38 cellular contexts compared by ENCODE assay signal in genomic region chr9:89182369-89182768, GRCh38. TPM values are rescaled to one million over a fixed set of nuclear protein-coding genes. Genes with fewer than 3 reads are reported as not detected.
"Had no signal": no experiment of that assay in that cellular context is flagged by ENCODE, and none has a peak within 500 bp of the region (broad histone marks: within the 10 kb centered on the region; RNA-seq: fewer than 3 reads in every experiment).

No MANE protein-coding gene starts in this region.

- H3K27me3 ChIP-seq: adrenal gland, body of pancreas, brain microvascular endothelial cell had no signal

- H3K9me3 Mint-ChIP-seq: activated naive CD4-positive, alpha-beta T cell treated with anti-CD3 and anti-CD28 coated beads for 36 hours; activated naive CD4-positive, alpha-beta T cell treated with anti-CD3 and anti-CD28 coated beads, Interleukin-2, amount 10 ng/mL, durations not matched to agents 7 days and 5 days; activated naive CD4-positive, alpha-beta T cell treated with anti-CD3 and anti-CD28 coated beads, Interleukin-2, amount 50 U/mL, for 24 hours; activated naive CD4-positive, alpha-beta T cell treated with anti-CD3 and anti-CD28 coated beads, Interleukin-2, amount 50 U/mL, for 72 hours; activated naive CD8-positive, alpha-beta T cell treated with anti-CD3 and anti-CD28 coated beads for 36 hours; activated naive CD8-positive, alpha-beta T cell treated with anti-CD3 and anti-CD28 coated beads, Interleukin-2, amount 10 ng/mL, durations not matched to agents 7 days and 5 days; activated naive CD8-positive, alpha-beta T cell treated with anti-CD3 and anti-CD28 coated beads, Interleukin-2, amount 50 U/mL, for 24 hours; activated T-cell treated with anti-CD3 and anti-CD28 coated beads, Interleukin-2, amount 50 U/mL, for 24 hours; activated T-cell treated with anti-CD3 and anti-CD28 coated beads, Interleukin-2, amount 50 U/mL, for 4 hours; activated T-cell treated with anti-CD3 and anti-CD28 coated beads, Interleukin-2, amount 50 U/mL, for 72 hours; activated T-helper 1 cell treated with anti-CD3 and anti-CD28 coated beads, Interleukin-12 subunit alpha, Interleukin-12 subunit beta, Interleukin-2, Interleukin-4 antibody, amounts not matched to agents 30 ng/mL and 10 ng/mL and 1 ng/mL, durations not matched to agents 14 hours and 24 hours and 36 hours; activated T-helper 17 cell treated with anti-CD3 and anti-CD28 coated beads, Interleukin-2, amount 50 U/mL, for 72 hours; activated T-helper 2 cell treated with anti-CD3 and anti-CD28 coated beads, Interferon-gamma antibody, Interleukin-2, Interleukin-4, amounts not matched to agents 10 μg/mL and 5 μg/mL and 100 μg/mL, durations not matched to agents 14 hours and 24 hours and 36 hours; central memory CD8-positive, alpha-beta T cell had no signal

- H3K27ac Mint-ChIP-seq: activated naive CD4-positive, alpha-beta T cell treated with anti-CD3 and anti-CD28 coated beads for 36 hours; activated naive CD4-positive, alpha-beta T cell treated with anti-CD3 and anti-CD28 coated beads, Interleukin-2, amount 10 ng/mL, durations not matched to agents 7 days and 5 days; activated naive CD4-positive, alpha-beta T cell treated with anti-CD3 and anti-CD28 coated beads, Interleukin-2, amount 50 U/mL, for 24 hours; activated naive CD4-positive, alpha-beta T cell treated with anti-CD3 and anti-CD28 coated beads, Interleukin-2, amount 50 U/mL, for 72 hours; activated naive CD8-positive, alpha-beta T cell; activated naive CD8-positive, alpha-beta T cell treated with anti-CD3 and anti-CD28 coated beads for 36 hours; activated naive CD8-positive, alpha-beta T cell treated with anti-CD3 and anti-CD28 coated beads, Interleukin-2, amount 10 ng/mL, durations not matched to agents 7 days and 5 days; activated naive CD8-positive, alpha-beta T cell treated with anti-CD3 and anti-CD28 coated beads, Interleukin-2, amount 50 U/mL, for 24 hours; activated T-cell treated with anti-CD3 and anti-CD28 coated beads, Interleukin-2, amount 50 U/mL, for 24 hours; activated T-cell treated with anti-CD3 and anti-CD28 coated beads, Interleukin-2, amount 50 U/mL, for 72 hours; activated T-helper 1 cell treated with anti-CD3 and anti-CD28 coated beads, Interleukin-12 subunit alpha, Interleukin-12 subunit beta, Interleukin-2, Interleukin-4 antibody, amounts not matched to agents 30 ng/mL and 10 ng/mL and 1 ng/mL, durations not matched to agents 14 hours and 24 hours and 36 hours; activated T-helper 17 cell treated with anti-CD3 and anti-CD28 coated beads, Interleukin-2, amount 50 U/mL, for 72 hours; activated T-helper 2 cell treated with anti-CD3 and anti-CD28 coated beads, Interferon-gamma antibody, Interleukin-2, Interleukin-4, amounts not matched to agents 10 μg/mL and 5 μg/mL and 100 μg/mL, durations not matched to agents 14 hours and 24 hours and 36 hours had no signal

- H3K36me3 Mint-ChIP-seq: activated naive CD4-positive, alpha-beta T cell treated with anti-CD3 and anti-CD28 coated beads, Interleukin-2, amount 50 U/mL, for 24 hours; activated naive CD8-positive, alpha-beta T cell treated with anti-CD3 and anti-CD28 coated beads for 36 hours; activated naive CD8-positive, alpha-beta T cell treated with anti-CD3 and anti-CD28 coated beads, Interleukin-2, amount 10 ng/mL, durations not matched to agents 7 days and 5 days; brain had no signal

- H3K27ac ChIP-seq: adrenal gland, ascending aorta, body of pancreas, brain microvascular endothelial cell, breast epithelium, cardiac muscle cell had no signal

- H3K4me3 Mint-ChIP-seq: activated naive CD4-positive, alpha-beta T cell treated with anti-CD3 and anti-CD28 coated beads for 36 hours; activated naive CD4-positive, alpha-beta T cell treated with anti-CD3 and anti-CD28 coated beads, Interleukin-2, amount 10 ng/mL, durations not matched to agents 7 days and 5 days; activated naive CD4-positive, alpha-beta T cell treated with anti-CD3 and anti-CD28 coated beads, Interleukin-2, amount 50 U/mL, for 24 hours; activated naive CD8-positive, alpha-beta T cell; activated naive CD8-positive, alpha-beta T cell treated with anti-CD3 and anti-CD28 coated beads for 36 hours; activated naive CD8-positive, alpha-beta T cell treated with anti-CD3 and anti-CD28 coated beads, Interleukin-2, amount 10 ng/mL, durations not matched to agents 7 days and 5 days; activated naive CD8-positive, alpha-beta T cell treated with anti-CD3 and anti-CD28 coated beads, Interleukin-2, amount 50 U/mL, for 24 hours; activated T-cell treated with anti-CD3 and anti-CD28 coated beads, Interleukin-2, amount 50 U/mL, for 24 hours; activated T-cell treated with anti-CD3 and anti-CD28 coated beads, Interleukin-2, amount 50 U/mL, for 4 hours; activated T-cell treated with anti-CD3 and anti-CD28 coated beads, Interleukin-2, amount 50 U/mL, for 72 hours; activated T-helper 1 cell treated with anti-CD3 and anti-CD28 coated beads, Interleukin-12 subunit alpha, Interleukin-12 subunit beta, Interleukin-2, Interleukin-4 antibody, amounts not matched to agents 30 ng/mL and 10 ng/mL and 1 ng/mL, durations not matched to agents 14 hours and 24 hours and 36 hours; activated T-helper 17 cell treated with anti-CD3 and anti-CD28 coated beads, Interleukin-2, amount 50 U/mL, for 72 hours; brain; central memory CD8-positive, alpha-beta T cell had no signal

- ATAC-seq: activated naive CD4-positive, alpha-beta T cell treated with anti-CD3 and anti-CD28 coated beads, Interleukin-2, amount 50 U/mL, for 72 hours; activated naive CD8-positive, alpha-beta T cell treated with anti-CD3 and anti-CD28 coated beads, Interleukin-2, amount 50 U/mL, for 24 hours; activated T-cell treated with anti-CD3 and anti-CD28 coated beads, Interleukin-2, amount 50 U/mL, for 4 hours; activated T-cell treated with anti-CD3 and anti-CD28 coated beads, Interleukin-2, amount 50 U/mL, for 72 hours; activated T-helper 17 cell treated with anti-CD3 and anti-CD28 coated beads, Interleukin-2, amount 50 U/mL, for 72 hours; body of pancreas had no signal

- H3K9me3 ChIP-seq: adrenal gland, ascending aorta, body of pancreas, breast epithelium had no signal

- FAIRE-seq: astrocyte had no signal

- DNase-seq: activated effector memory CD4-positive, alpha-beta T cell treated with anti-CD3 and anti-CD28 coated beads, Interleukin-2, amount 50 U/mL, for 16 hours; activated effector memory CD4-positive, alpha-beta T cell treated with Interleukin-2 at 50 U/mL for 16 hours; activated gamma-delta T cell; activated gamma-delta T cell treated with Interleukin-2 at 50 U/mL for 16 hours; activated naive CD4-positive, alpha-beta T cell; activated naive CD4-positive, alpha-beta T cell treated with anti-CD3 and anti-CD28 coated beads for 36 hours; activated naive CD4-positive, alpha-beta T cell treated with anti-CD3 and anti-CD28 coated beads, Interleukin-2, amount 10 ng/mL, durations not matched to agents 7 days and 5 days; activated naive CD4-positive, alpha-beta T cell treated with anti-CD3 and anti-CD28 coated beads, Interleukin-2, amount 50 U/mL, for 16 hours; activated naive CD4-positive, alpha-beta T cell treated with Interleukin-2 at 50 U/mL for 16 hours; activated naive CD8-positive, alpha-beta T cell treated with anti-CD3 and anti-CD28 coated beads for 36 hours; activated naive CD8-positive, alpha-beta T cell treated with anti-CD3 and anti-CD28 coated beads, Interleukin-2, amount 10 ng/mL, durations not matched to agents 7 days and 5 days; activated naive CD8-positive, alpha-beta T cell treated with anti-CD3 and anti-CD28 coated beads, Interleukin-2, amount 50 U/mL, for 24 hours; activated T-cell treated with anti-CD3 and anti-CD28 coated beads, Interleukin-2, amount 50 U/mL, for 24 hours; activated T-cell treated with anti-CD3 and anti-CD28 coated beads, Interleukin-2, amount 50 U/mL, for 4 hours; activated T-cell treated with anti-CD3 and anti-CD28 coated beads, Interleukin-2, amount 50 U/mL, for 48 hours; activated T-cell treated with anti-CD3 and anti-CD28 coated beads, Interleukin-2, amount 50 U/mL, for 72 hours; adrenal gland; amniotic stem cell; amygdala; anterior cingulate cortex; aorta; body of pancreas; brain microvascular endothelial cell; caudate nucleus; central memory CD4-positive, alpha-beta T cell; cerebellar nuclear complex had no signal

- H3K36me3 ChIP-seq: adrenal gland, ascending aorta, brain microvascular endothelial cell, breast epithelium, cardiac muscle cell had no signal

- H3K4me3 ChIP-seq: adrenal gland, ascending aorta, body of pancreas, breast epithelium, cardiac muscle cell had no signal

RNA-seq across cellular contexts. Expression of gene SHC3, which starts 3.8 kb away (rescaled TPM):
- total RNA-seq: activated naive CD4-positive, alpha-beta T cell treated with anti-CD3 and anti-CD28 coated beads for 36 hours; activated naive CD8-positive, alpha-beta T cell treated with anti-CD3 and anti-CD28 coated beads for 36 hours; activated naive CD8-positive, alpha-beta T cell treated with anti-CD3 and anti-CD28 coated beads, Interleukin-2, amount 10 ng/mL, durations not matched to agents 7 days and 5 days; activated T-cell treated with anti-CD3 and anti-CD28 coated beads, Interleukin-2, amount 50 U/mL, for 72 hours; activated T-helper 1 cell treated with anti-CD3 and anti-CD28 coated beads, Interleukin-12 subunit alpha, Interleukin-12 subunit beta, Interleukin-2, Interleukin-4 antibody, amounts not matched to agents 30 ng/mL and 10 ng/mL and 1 ng/mL, durations not matched to agents 14 hours and 24 hours and 36 hours; activated T-helper 17 cell treated with anti-CD3 and anti-CD28 coated beads, Interleukin-2, amount 50 U/mL, for 72 hours; activated T-helper 2 cell treated with anti-CD3 and anti-CD28 coated beads, Interferon-gamma antibody, Interleukin-2, Interleukin-4, amounts not matched to agents 10 μg/mL and 5 μg/mL and 100 μg/mL, durations not matched to agents 14 hours and 24 hours and 36 hours had no signal
